Comparison of ENCODE assay signal across 12 cellular contexts in the genomic region with DNA sequence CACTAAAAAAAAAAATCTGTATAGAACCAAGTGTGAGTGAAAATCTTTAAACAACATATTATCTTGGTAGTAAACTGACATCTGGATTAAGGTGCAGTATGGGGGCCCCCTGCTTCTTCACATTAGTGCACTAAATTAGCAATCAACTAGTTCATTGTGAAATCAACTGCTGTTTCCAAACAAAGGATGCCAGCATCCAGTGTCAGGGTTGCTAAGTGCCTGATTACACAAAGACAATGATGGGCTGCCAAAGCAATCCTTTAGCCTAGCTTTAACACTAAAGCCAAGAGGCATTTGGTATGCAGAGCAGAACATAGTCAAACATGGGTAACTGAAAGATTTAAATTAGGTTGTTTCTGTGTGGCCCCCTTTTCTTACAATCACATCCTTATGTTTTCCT.
A peak's percentile ranks its signal among the peaks of the same experiment; 100 is the strongest.
DNase-seq lines count a peak whose midpoint lies in the region; ATAC-seq, FAIRE-seq and TF ChIP-seq lines count a peak whose summit lies in the region.
"Had no signal": no experiment of that assay in that cellular context is flagged by ENCODE, and none has a peak within 500 bp of the region (broad histone marks: within the 10 kb centered on the region; RNA-seq: fewer than 3 reads in every experiment).

No MANE protein-coding gene starts in this region.

- TF ChIP-seq POLR2A in tibial nerve (IDR thresholded peaks at IDR 0.05), result no peak

- H3K27ac ChIP-seq in tibial nerve, result no peak overlapping the region
- H3K27ac ChIP-seq: SJSA1, thoracic aorta had no signal

- no peaks in the 10 kb centered on the region for H3K36me3 ChIP-seq in tibial nerve
- H3K36me3 ChIP-seq: SJSA1, thoracic aorta had no signal

- no peaks in the 10 kb centered on the region for H3K27me3 ChIP-seq in tibial nerve
- H3K27me3 ChIP-seq: SJSA1 had no signal

- no peak for TF ChIP-seq EP300 in tibial nerve (IDR thresholded peaks at IDR 0.05)

- H3K9me3 ChIP-seq in tibial nerve, result no peaks in the 10 kb centered on the region
- H3K9me3 ChIP-seq: SJSA1, thoracic aorta had no signal

- no peak for TF ChIP-seq CTCF in tibial nerve (IDR thresholded peaks at IDR 0.05)

- FAIRE-seq in GM19239 (lab: Jason Lieb, UNC), result no peak

- no peak for ATAC-seq in GM21723 (IDR thresholded peaks at IDR 0.05; ENCODE audit: unreplicated experiment)

- no peaks in the 10 kb centered on the region for H3K4me1 ChIP-seq in tibial nerve
- H3K4me1 ChIP-seq: SJSA1 had no signal

- H3K4me3 ChIP-seq in tibial nerve, result no peak overlapping the region
- H3K4me3 ChIP-seq: SJSA1, thoracic aorta had no signal

- DNase-seq in NCI-H82 (lab: John Stamatoyannopoulos, UW), result peak; percentile 14
- DNase-seq in NCI-H82 treated with DMSO at 0.1 percent for 48 hours (lab: John Stamatoyannopoulos, UW; ENCODE audit: unreplicated experiment), result no peak
- peak; percentile 61 for DNase-seq in NCI-H1417 treated with DMSO at 0.1 percent for 48 hours (lab: John Stamatoyannopoulos, UW)
- DNase-seq in ecto neural progenitor cell (ENCODE audit: low spot score), result peak; percentile 55
- DNase-seq in midbrain (lab: John Stamatoyannopoulos, UW), result peak; percentile 22
- DNase-seq in tibial nerve (ENCODE audit: low spot score in 2 of 2), result no peak
- DNase-seq in GM19239 (ENCODE audit: insufficient read length, low spot score), result no peak
- DNase-seq: activated CD4-positive, alpha-beta T cell treated with anti-CD3 and anti-CD28 coated beads, Interleukin-2, amount 10 ng/mL, durations not matched to agents 7 days and 5 days; activated effector memory CD4-positive, alpha-beta T cell treated with anti-CD3 and anti-CD28 coated beads, Interleukin-2, amount 50 U/mL, for 16 hours had no signal

Comparison
In these comparisons a context has a peak if more than half of its experiments do, and no peak if none do; other contexts are left out.
1. DNase-seq: peak in NCI-H82 (single experiment), NCI-H1417 treated with DMSO at 0.1 percent for 48 hours (single experiment), ecto neural progenitor cell (single experiment) and midbrain (single experiment); none in NCI-H82 treated with DMSO at 0.1 percent for 48 hours (single experiment), tibial nerve (0 of 2) and GM19239 (single experiment).